Comparison of ENCODE assay signal across 1 cellular context in genomic region chrX:44352739-44353138, GRCh38.
TF ChIP-seq lines count a peak whose summit lies in the region.

No MANE protein-coding gene starts in this region.

TF ChIP-seq in K562, 482 proteins besides CTCF, POLR2A, EP300 and RAD21:
- no peak for TF ChIP-seq POLR2H (tag; IDR thresholded peaks at IDR 0.05; ENCODE audit: low read depth)
- no peak for TF ChIP-seq NR0B1 (IDR thresholded peaks at IDR 0.05; ENCODE audit: partially characterized antibody)
- TF ChIP-seq STAT5A (IDR thresholded peaks at IDR 0.05; ENCODE audit: borderline replicate concordance, low read length) = no peak
- TF ChIP-seq ZNF644 (tag; IDR thresholded peaks at IDR 0.05; ENCODE audit: low read depth) = no peak
- no peak for TF ChIP-seq ETS1 (conservative IDR thresholded peaks at IDR 0.05; ENCODE audit: control insufficient read depth, low read depth, low read length)
- no peak for TF ChIP-seq DMBX1 (CRISPR knock-in tag; IDR thresholded peaks at IDR 0.05; ENCODE audit: borderline replicate concordance)
- TF ChIP-seq, protein P1, sequence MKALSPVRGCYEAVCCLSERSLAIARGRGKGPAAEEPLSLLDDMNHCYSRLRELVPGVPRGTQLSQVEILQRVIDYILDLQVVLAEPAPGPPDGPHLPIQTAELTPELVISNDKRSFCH (CRISPR knock-in tag; IDR thresholded peaks at IDR 0.05) = no peak
- TF ChIP-seq, protein P1 (tag; IDR thresholded peaks at IDR 0.05) = no peak
- TF ChIP-seq YY1 (IDR thresholded peaks at IDR 0.05; ENCODE audit: borderline replicate concordance in 1 of 3, control insufficient read depth in 1 of 3, extremely low read depth in 1 of 3, insufficient read depth in 3 of 3, insufficient read length in 1 of 3, insufficient replicate concordance in 2 of 3, low read depth in 1 of 3, low read length in 2 of 3) = no peak
- no peak for TF ChIP-seq SAFB (IDR thresholded peaks at IDR 0.05; ENCODE audit: borderline replicate concordance, low read depth, low read length)
- TF ChIP-seq ZBTB5 (IDR thresholded peaks at IDR 0.05) = no peak
- TF ChIP-seq, protein P2, sequence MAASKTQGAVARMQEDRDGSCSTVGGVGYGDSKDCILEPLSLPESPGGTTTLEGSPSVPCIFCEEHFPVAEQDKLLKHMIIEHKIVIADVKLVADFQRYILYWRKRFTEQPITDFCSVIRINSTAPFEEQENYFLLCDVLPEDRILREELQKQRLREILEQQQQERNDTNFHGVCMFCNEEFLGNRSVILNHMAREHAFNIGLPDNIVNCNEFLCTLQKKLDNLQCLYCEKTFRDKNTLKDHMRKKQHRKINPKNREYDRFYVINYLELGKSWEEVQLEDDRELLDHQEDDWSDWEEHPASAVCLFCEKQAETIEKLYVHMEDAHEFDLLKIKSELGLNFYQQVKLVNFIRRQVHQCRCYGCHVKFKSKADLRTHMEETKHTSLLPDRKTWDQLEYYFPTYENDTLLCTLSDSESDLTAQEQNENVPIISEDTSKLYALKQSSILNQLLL (CRISPR knock-in tag; IDR thresholded peaks at IDR 0.05; ENCODE audit: borderline replicate concordance) = no peak
- TF ChIP-seq, protein P3, sequence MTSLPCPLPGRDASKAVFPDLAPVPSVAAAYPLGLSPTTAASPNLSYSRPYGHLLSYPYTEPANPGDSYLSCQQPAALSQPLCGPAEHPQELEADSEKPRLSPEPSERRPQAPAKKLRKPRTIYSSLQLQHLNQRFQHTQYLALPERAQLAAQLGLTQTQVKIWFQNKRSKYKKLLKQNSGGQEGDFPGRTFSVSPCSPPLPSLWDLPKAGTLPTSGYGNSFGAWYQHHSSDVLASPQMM (CRISPR knock-in tag; IDR thresholded peaks at IDR 0.05) = no peak
- TF ChIP-seq PTBP1 (IDR thresholded peaks at IDR 0.05; ENCODE audit: low read depth, low read length) = no peak
